Comparison of ENCODE assay signal across 8 cellular contexts in the genomic region with DNA sequence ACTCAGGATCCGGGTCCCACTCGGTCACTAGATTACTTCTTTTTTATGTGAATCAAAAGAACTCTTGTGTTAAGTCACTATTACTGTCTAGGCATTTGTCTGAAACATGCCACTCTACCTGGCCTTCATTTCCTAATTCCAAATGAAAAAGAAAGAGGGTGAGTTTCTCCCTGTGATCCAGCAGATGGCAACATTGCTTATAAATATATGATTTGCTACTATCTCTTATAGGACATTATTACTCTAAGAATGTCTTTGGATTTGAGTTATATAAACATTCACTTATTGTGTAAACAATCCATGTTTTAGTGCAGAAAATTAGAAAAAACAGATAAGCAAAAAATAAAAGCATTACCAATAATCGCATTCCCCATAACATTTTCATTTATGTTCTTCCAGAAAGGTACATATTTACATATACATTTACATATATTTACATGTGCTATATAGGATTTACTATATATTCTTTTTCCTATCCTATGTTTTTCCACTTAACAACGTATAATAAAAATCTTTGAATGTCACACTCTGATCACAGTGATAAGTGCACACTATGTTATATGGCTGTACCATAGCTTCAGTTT.
DNase-seq lines count a peak whose midpoint lies in the region; ATAC-seq, FAIRE-seq and TF ChIP-seq lines count a peak whose summit lies in the region.

No MANE protein-coding gene starts in this region.

- H3K4me3 Mint-ChIP-seq in astrocyte (ENCODE audit: unreplicated experiment) (no peak overlapping the region), nephron (no peak overlapping the region)

- H4K20me1 ChIP-seq in astrocyte (ENCODE audit: insufficient read depth, low read length) = no peaks in the 10 kb centered on the region

- H3K9me3 ChIP-seq in astrocyte (ENCODE audit: insufficient read depth, low read depth, low read length) = no peaks in the 10 kb centered on the region
- H3K9me3 ChIP-seq in stomach = no peaks in the 10 kb centered on the region

- 60 to 67% (median 61%) methylated on average over 4 of the region's 4 CpGs for WGBS in stomach, 5 donors

- H3K79me2 ChIP-seq in astrocyte (ENCODE audit: insufficient read depth, low read length) = no peaks in the 10 kb centered on the region

- no peaks in the 10 kb centered on the region for H3K27me3 Mint-ChIP-seq in astrocyte (ENCODE audit: low read depth, unreplicated experiment)
- no peaks in the 10 kb centered on the region for H3K27me3 Mint-ChIP-seq in nephron (ENCODE audit: low read depth)

- no peak overlapping the region for H2AFZ ChIP-seq in astrocyte (ENCODE audit: low read depth, low read length)

- TF ChIP-seq CTCF in GM12874 (IDR thresholded peaks at IDR 0.05; ENCODE audit: insufficient read depth, low read depth, low read length) (0 out of 2 replicates have a peak, but pooled peaks have one; percentile 5), astrocyte (IDR thresholded peaks at IDR 0.05; ENCODE audit: insufficient read depth, low read depth, low read length) (peak; percentile 46), nephron (IDR thresholded peaks at IDR 0.05; ENCODE audit: unreplicated experiment in 3 of 3) (peak; percentile 52 to 73 (median 61)), stomach (IDR thresholded peaks at IDR 0.05) (peak in 2 of 7 experiments; percentile 29 to 30)

- TF ChIP-seq POLR2A in stomach (IDR thresholded peaks at IDR 0.05) = no peak

- no peak overlapping the region for H3K27ac Mint-ChIP-seq in astrocyte (ENCODE audit: unreplicated experiment)
- no peak overlapping the region for H3K27ac Mint-ChIP-seq in nephron

- H3K4me2 ChIP-seq in astrocyte (ENCODE audit: low read length) = no peak overlapping the region

- no peak overlapping the region for H3K9ac ChIP-seq in astrocyte (ENCODE audit: low read length)

- H3K9me3 Mint-ChIP-seq in astrocyte (ENCODE audit: unreplicated experiment) (no peaks in the 10 kb centered on the region), nephron (no peaks in the 10 kb centered on the region)

- intact Hi-C loops in stomach (cut with DNase I; ENCODE audit: low total_unique reads) = no loop called here

- ATAC-seq in GM19452 (IDR thresholded peaks at IDR 0.05; ENCODE audit: unreplicated experiment) (no peak), GM21737 (IDR thresholded peaks at IDR 0.05; ENCODE audit: unreplicated experiment) (no peak)

- H3K4me3 ChIP-seq in astrocyte (ENCODE audit: insufficient read depth, low read depth, low read length) (no peak overlapping the region), stomach (no peak overlapping the region)

- H3K36me3 ChIP-seq in astrocyte (ENCODE audit: insufficient read depth, low read length) (peaks cover 3% of the 10 kb centered on the region), stomach (peaks cover 0 to 18% (median 4%) of the 10 kb centered on the region in 4 donors)

- H3K4me1 ChIP-seq in astrocyte (ENCODE audit: insufficient read depth, low read length) (no peaks in the 10 kb centered on the region), stomach (peaks cover 0 to 9% (median 0%) of the 10 kb centered on the region in 4 donors)

- H3K27me3 ChIP-seq in astrocyte (ENCODE audit: insufficient read depth, low read length) (no peaks in the 10 kb centered on the region), stomach (no peaks in the 10 kb centered on the region)

- peak; percentile 45 for FAIRE-seq in astrocyte (lab: Jason Lieb, UNC)

- no peaks in the 10 kb centered on the region for H3K4me1 Mint-ChIP-seq in astrocyte (ENCODE audit: low read depth, unreplicated experiment)
- peaks cover 3% of the 10 kb centered on the region for H3K4me1 Mint-ChIP-seq in nephron

- H3K36me3 Mint-ChIP-seq in astrocyte (ENCODE audit: low read depth, unreplicated experiment) = peaks cover 7% of the 10 kb centered on the region
- no peaks in the 10 kb centered on the region for H3K36me3 Mint-ChIP-seq in nephron (ENCODE audit: low read depth)

- DNase-seq in M059J (ENCODE audit: low read depth) (peak; percentile 18), astrocyte (ENCODE audit: low read depth) (peak; percentile 18), stomach (no peak)
- DNase-seq in activated CD4-positive, alpha-beta T cell treated with anti-CD3 and anti-CD28 coated beads for 4 hours = no peak

- H3K27ac ChIP-seq in astrocyte (ENCODE audit: low read depth, low read length) (no peak overlapping the region), stomach (no peak overlapping the region)

- TF ChIP-seq EP300 in stomach (IDR thresholded peaks at IDR 0.05) = no peak

Comparison
In these comparisons a context has a peak if more than half of its experiments do, and no peak if none do; other contexts are left out.
1. DNase-seq: peak in M059J (single experiment) and astrocyte (single experiment); none in activated CD4-positive, alpha-beta T cell treated with anti-CD3 and anti-CD28 coated beads for 4 hours (0 of 2) and stomach (single experiment).